1 cellular context compared by ENCODE assay signal in the genomic region with DNA sequence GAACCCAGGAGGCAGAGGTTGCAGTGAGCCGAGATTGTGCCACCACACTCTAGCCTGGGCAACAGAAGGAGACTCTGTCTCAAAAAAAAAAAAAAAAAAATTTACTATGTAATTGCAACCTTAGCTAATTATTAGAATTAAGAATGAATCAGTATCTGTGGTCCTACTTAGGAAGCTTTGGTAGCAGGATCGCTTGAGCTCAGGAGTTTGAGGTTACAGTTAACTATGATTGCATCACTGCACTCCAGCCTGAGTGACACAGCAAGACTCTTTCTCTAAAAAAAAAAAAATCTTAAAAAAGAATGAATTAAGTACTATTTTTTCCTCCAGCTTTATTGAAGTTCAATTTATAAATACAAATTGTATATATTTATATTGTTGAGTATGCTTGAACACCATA.
TF ChIP-seq lines count a peak whose summit lies in the region.

No MANE protein-coding gene starts in this region.

TF ChIP-seq in K562, 482 proteins besides CTCF, POLR2A, EP300 and RAD21 (continued from another document and continues in another):
- TF ChIP-seq, protein P1, sequence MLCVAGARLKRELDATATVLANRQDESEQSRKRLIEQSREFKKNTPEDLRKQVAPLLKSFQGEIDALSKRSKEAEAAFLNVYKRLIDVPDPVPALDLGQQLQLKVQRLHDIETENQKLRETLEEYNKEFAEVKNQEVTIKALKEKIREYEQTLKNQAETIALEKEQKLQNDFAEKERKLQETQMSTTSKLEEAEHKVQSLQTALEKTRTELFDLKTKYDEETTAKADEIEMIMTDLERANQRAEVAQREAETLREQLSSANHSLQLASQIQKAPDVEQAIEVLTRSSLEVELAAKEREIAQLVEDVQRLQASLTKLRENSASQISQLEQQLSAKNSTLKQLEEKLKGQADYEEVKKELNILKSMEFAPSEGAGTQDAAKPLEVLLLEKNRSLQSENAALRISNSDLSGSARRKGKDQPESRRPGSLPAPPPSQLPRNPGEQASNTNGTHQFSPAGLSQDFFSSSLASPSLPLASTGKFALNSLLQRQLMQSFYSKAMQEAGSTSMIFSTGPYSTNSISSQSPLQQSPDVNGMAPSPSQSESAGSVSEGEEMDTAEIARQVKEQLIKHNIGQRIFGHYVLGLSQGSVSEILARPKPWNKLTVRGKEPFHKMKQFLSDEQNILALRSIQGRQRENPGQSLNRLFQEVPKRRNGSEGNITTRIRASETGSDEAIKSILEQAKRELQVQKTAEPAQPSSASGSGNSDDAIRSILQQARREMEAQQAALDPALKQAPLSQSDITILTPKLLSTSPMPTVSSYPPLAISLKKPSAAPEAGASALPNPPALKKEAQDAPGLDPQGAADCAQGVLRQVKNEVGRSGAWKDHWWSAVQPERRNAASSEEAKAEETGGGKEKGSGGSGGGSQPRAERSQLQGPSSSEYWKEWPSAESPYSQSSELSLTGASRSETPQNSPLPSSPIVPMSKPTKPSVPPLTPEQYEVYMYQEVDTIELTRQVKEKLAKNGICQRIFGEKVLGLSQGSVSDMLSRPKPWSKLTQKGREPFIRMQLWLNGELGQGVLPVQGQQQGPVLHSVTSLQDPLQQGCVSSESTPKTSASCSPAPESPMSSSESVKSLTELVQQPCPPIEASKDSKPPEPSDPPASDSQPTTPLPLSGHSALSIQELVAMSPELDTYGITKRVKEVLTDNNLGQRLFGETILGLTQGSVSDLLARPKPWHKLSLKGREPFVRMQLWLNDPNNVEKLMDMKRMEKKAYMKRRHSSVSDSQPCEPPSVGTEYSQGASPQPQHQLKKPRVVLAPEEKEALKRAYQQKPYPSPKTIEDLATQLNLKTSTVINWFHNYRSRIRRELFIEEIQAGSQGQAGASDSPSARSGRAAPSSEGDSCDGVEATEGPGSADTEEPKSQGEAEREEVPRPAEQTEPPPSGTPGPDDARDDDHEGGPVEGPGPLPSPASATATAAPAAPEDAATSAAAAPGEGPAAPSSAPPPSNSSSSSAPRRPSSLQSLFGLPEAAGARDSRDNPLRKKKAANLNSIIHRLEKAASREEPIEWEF (CRISPR knock-in tag; IDR thresholded peaks at IDR 0.05), result no peak
- no peak for TF ChIP-seq NCOR1 (IDR thresholded peaks at IDR 0.05)
- TF ChIP-seq, protein P2, sequence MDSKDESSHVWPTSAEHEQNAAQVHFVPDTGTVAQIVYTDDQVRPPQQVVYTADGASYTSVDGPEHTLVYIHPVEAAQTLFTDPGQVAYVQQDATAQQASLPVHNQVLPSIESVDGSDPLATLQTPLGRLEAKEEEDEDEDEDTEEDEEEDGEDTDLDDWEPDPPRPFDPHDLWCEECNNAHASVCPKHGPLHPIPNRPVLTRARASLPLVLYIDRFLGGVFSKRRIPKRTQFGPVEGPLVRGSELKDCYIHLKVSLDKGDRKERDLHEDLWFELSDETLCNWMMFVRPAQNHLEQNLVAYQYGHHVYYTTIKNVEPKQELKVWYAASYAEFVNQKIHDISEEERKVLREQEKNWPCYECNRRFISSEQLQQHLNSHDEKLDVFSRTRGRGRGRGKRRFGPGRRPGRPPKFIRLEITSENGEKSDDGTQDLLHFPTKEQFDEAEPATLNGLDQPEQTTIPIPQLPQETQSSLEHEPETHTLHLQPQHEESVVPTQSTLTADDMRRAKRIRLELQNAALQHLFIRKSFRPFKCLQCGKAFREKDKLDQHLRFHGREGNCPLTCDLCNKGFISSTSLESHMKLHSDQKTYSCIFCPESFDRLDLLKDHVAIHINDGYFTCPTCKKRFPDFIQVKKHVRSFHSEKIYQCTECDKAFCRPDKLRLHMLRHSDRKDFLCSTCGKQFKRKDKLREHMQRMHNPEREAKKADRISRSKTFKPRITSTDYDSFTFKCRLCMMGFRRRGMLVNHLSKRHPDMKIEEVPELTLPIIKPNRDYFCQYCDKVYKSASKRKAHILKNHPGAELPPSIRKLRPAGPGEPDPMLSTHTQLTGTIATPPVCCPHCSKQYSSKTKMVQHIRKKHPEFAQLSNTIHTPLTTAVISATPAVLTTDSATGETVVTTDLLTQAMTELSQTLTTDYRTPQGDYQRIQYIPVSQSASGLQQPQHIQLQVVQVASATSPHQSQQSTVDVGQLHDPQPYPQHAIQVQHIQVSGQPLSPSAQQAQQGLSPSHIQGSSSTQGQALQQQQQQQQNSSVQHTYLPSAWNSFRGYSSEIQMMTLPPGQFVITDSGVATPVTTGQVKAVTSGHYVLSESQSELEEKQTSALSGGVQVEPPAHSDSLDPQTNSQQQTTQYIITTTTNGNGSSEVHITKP (IDR thresholded peaks at IDR 0.05; ENCODE audit: partially characterized antibody), result no peak
- TF ChIP-seq ZNF41 (CRISPR knock-in tag; conservative IDR thresholded peaks at IDR 0.05), result no peak
- no peak for TF ChIP-seq TAF1 (IDR thresholded peaks at IDR 0.05; ENCODE audit: control insufficient read depth, extremely low read depth, insufficient read depth, low read length, severe bottlenecking)
- TF ChIP-seq, protein P3, sequence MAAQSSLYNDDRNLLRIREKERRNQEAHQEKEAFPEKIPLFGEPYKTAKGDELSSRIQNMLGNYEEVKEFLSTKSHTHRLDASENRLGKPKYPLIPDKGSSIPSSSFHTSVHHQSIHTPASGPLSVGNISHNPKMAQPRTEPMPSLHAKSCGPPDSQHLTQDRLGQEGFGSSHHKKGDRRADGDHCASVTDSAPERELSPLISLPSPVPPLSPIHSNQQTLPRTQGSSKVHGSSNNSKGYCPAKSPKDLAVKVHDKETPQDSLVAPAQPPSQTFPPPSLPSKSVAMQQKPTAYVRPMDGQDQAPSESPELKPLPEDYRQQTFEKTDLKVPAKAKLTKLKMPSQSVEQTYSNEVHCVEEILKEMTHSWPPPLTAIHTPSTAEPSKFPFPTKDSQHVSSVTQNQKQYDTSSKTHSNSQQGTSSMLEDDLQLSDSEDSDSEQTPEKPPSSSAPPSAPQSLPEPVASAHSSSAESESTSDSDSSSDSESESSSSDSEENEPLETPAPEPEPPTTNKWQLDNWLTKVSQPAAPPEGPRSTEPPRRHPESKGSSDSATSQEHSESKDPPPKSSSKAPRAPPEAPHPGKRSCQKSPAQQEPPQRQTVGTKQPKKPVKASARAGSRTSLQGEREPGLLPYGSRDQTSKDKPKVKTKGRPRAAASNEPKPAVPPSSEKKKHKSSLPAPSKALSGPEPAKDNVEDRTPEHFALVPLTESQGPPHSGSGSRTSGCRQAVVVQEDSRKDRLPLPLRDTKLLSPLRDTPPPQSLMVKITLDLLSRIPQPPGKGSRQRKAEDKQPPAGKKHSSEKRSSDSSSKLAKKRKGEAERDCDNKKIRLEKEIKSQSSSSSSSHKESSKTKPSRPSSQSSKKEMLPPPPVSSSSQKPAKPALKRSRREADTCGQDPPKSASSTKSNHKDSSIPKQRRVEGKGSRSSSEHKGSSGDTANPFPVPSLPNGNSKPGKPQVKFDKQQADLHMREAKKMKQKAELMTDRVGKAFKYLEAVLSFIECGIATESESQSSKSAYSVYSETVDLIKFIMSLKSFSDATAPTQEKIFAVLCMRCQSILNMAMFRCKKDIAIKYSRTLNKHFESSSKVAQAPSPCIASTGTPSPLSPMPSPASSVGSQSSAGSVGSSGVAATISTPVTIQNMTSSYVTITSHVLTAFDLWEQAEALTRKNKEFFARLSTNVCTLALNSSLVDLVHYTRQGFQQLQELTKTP (IDR thresholded peaks at IDR 0.05; ENCODE audit: low read depth in 1 of 2, partially characterized antibody in 2 of 2), result no peak
- no peak for TF ChIP-seq ZNF644 (tag; IDR thresholded peaks at IDR 0.05; ENCODE audit: low read depth)
- TF ChIP-seq JUND (IDR thresholded peaks at IDR 0.05; ENCODE audit: borderline replicate concordance, low read depth, low read length), result peak; percentile 53
- no peak for TF ChIP-seq JUND (tag; IDR thresholded peaks at IDR 0.05; ENCODE audit: borderline replicate concordance, low read depth, low read length)
- peak; percentile 70 for TF ChIP-seq C11orf30 (IDR thresholded peaks at IDR 0.05; ENCODE audit: low read depth)
- no peak for TF ChIP-seq STAT5A (IDR thresholded peaks at IDR 0.05; ENCODE audit: borderline replicate concordance, low read length)
- TF ChIP-seq ILF3 (IDR thresholded peaks at IDR 0.05; ENCODE audit: borderline replicate concordance), result no peak
- TF ChIP-seq CHCHD3 (CRISPR knock-in tag; IDR thresholded peaks at IDR 0.05), result no peak
- TF ChIP-seq DPF2 (IDR thresholded peaks at IDR 0.05), result peak; percentile 31; the same call in 1 of the 2 replicates
- TF ChIP-seq, protein P4, sequence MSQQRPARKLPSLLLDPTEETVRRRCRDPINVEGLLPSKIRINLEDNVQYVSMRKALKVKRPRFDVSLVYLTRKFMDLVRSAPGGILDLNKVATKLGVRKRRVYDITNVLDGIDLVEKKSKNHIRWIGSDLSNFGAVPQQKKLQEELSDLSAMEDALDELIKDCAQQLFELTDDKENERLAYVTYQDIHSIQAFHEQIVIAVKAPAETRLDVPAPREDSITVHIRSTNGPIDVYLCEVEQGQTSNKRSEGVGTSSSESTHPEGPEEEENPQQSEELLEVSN (IDR thresholded peaks at IDR 0.05; ENCODE audit: borderline replicate concordance in 1 of 2, extremely low read depth in 1 of 2, insufficient read depth in 1 of 2, insufficient read length in 1 of 2, low read depth in 1 of 2, low read length in 1 of 2, poor library complexity in 1 of 2, severe bottlenecking in 1 of 2), result no peak
- no peak for TF ChIP-seq MCM3 (IDR thresholded peaks at IDR 0.05)
- TF ChIP-seq, protein P5, sequence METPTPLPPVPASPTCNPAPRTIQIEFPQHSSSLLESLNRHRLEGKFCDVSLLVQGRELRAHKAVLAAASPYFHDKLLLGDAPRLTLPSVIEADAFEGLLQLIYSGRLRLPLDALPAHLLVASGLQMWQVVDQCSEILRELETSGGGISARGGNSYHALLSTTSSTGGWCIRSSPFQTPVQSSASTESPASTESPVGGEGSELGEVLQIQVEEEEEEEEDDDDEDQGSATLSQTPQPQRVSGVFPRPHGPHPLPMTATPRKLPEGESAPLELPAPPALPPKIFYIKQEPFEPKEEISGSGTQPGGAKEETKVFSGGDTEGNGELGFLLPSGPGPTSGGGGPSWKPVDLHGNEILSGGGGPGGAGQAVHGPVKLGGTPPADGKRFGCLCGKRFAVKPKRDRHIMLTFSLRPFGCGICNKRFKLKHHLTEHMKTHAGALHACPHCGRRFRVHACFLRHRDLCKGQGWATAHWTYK (CRISPR knock-in tag; IDR thresholded peaks at IDR 0.05), result no peak
- no peak for TF ChIP-seq RBM22 (IDR thresholded peaks at IDR 0.05; ENCODE audit: low read depth, low read length, poor library complexity, severe bottlenecking)
- TF ChIP-seq ZKSCAN1 (IDR thresholded peaks at IDR 0.05; ENCODE audit: low read depth, low read length), result no peak
- no peak for TF ChIP-seq ZNF24 (IDR thresholded peaks at IDR 0.05)
- no peak for TF ChIP-seq GATA2 (CRISPR knock-in tag; IDR thresholded peaks at IDR 0.05)
- TF ChIP-seq NRF1 (conservative IDR thresholded peaks at IDR 0.05 in 1 of 2, IDR thresholded peaks at IDR 0.05 in 1 of 2), result no peak
- TF ChIP-seq CXXC5 (CRISPR knock-in tag; IDR thresholded peaks at IDR 0.05), result no peak
- no peak for TF ChIP-seq ZNF79 (CRISPR knock-in tag; IDR thresholded peaks at IDR 0.05; ENCODE audit: low read depth)
- no peak for TF ChIP-seq NR1H2 (CRISPR knock-in tag; IDR thresholded peaks at IDR 0.05)
- peak; percentile 67; the same call in 1 of the 2 replicates for TF ChIP-seq ZNF316 (IDR thresholded peaks at IDR 0.05)
- TF ChIP-seq, protein P6, sequence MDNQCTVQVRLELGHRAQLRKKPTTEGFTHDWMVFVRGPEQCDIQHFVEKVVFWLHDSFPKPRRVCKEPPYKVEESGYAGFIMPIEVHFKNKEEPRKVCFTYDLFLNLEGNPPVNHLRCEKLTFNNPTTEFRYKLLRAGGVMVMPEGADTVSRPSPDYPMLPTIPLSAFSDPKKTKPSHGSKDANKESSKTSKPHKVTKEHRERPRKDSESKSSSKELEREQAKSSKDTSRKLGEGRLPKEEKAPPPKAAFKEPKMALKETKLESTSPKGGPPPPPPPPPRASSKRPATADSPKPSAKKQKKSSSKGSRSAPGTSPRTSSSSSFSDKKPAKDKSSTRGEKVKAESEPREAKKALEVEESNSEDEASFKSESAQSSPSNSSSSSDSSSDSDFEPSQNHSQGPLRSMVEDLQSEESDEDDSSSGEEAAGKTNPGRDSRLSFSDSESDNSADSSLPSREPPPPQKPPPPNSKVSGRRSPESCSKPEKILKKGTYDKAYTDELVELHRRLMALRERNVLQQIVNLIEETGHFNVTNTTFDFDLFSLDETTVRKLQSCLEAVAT (IDR thresholded peaks at IDR 0.05), result no peak
